ENCODE assay signal across 14 cellular contexts in the genomic region with DNA sequence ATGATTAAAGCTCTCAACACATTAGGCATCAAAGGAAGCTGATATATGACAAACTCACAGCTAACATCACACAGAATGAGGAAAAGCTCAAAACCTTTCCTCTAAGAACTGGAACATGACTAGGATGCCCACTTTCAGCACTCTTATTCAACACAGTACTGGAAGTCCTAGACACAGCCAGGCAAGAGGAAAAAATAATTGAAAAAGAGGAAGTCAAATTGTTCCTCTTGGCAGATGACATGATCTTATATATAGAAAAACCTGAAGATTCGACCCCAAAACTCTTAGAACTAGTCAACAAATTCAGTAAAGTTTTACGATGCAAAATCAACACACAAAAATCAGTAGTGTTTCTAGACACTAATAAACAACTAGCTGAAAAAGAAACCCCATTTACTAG.
"Had no signal": no experiment of that assay in that cellular context is flagged by ENCODE, and none has a peak within 500 bp of the region (broad histone marks: within the 10 kb centered on the region; RNA-seq: fewer than 3 reads in every experiment).

No MANE protein-coding gene starts in this region.

- H3K27me3 ChIP-seq: esophagus muscularis mucosa had no signal

- H3K27ac ChIP-seq: esophagus muscularis mucosa had no signal

- DNase-seq: activated B cell treated with CpG ODN at 0.5 μM for 24 hours; activated CD4-positive, alpha-beta T cell treated with anti-CD3 and anti-CD28 coated beads, Interleukin-2, amount 10 ng/mL, durations not matched to agents 24 days and 14 days; activated naive CD4-positive, alpha-beta T cell treated with anti-CD3 and anti-CD28 coated beads for 36 hours; activated T-cell treated with anti-CD3 and anti-CD28 coated beads for 4 hours; foreskin fibroblast; head of caudate nucleus; natural killer cell; stimulated activated CD4-positive, alpha-beta T cell treated with anti-CD3 and anti-CD28 coated beads, Interleukin-2, amount 100 ng/mL, for 24 hours; stimulated activated naive CD4-positive, alpha-beta T cell treated with Interleukin-2 at 50 U/mL for 16 hours; T1000; trophoblast cell had no signal

- H3K4me1 ChIP-seq: esophagus muscularis mucosa had no signal

- H3K4me3 ChIP-seq: esophagus muscularis mucosa had no signal

- ATAC-seq: activated T-helper 17 cell treated with anti-CD3 and anti-CD28 coated beads, Interleukin-2, amount 50 U/mL, for 72 hours; natural killer cell; sciatic nerve had no signal

- H3K36me3 ChIP-seq: esophagus muscularis mucosa had no signal
